ENCODE assay signal across 15 cellular contexts in the genomic region with DNA sequence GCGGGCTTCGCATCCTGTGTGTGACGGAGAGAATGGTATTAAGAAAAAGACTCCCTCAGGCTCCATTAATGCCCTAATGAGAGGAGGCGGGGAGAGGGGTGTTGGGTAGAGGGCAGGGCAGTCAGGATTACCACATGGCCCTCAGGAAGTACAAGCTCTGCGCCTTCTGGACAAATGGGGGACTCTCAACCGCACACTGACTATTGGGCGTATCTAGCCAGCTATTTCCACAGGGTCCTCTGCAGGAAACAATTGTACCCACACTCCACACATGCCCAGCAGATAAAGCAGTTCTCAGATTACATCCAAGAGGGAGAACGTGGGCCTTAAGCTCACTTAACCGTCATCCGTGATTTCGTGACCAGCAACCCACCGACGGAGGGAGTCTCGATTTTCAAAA. TPM values are rescaled to one million over a fixed set of nuclear protein-coding genes. Genes with fewer than 3 reads are reported as not detected.
DNase-seq lines count a peak whose midpoint lies in the region; ATAC-seq, FAIRE-seq and TF ChIP-seq lines count a peak whose summit lies in the region.
"Had no signal": no experiment of that assay in that cellular context is flagged by ENCODE, and none has a peak within 500 bp of the region (broad histone marks: within the 10 kb centered on the region; RNA-seq: fewer than 3 reads in every experiment).

No MANE protein-coding gene starts in this region.

- TF ChIP-seq POLR2A in IMR-90 (IDR thresholded peaks at IDR 0.05; ENCODE audit: low read depth, low read length) (no peak), gastrocnemius medialis (IDR thresholded peaks at IDR 0.05) (no peak)

- no CpG with 5 or more reads among the region's 14 CpGs for WGBS in IMR-90 (ENCODE audit: extremely low coverage in 2 of 2, insufficient read length in 1 of 2), 2 experiments

- peak overlapping the region; percentile 1; the same call in 1 of the 2 replicates for H3K4ac ChIP-seq in IMR-90 (ENCODE audit: low read depth, low read length)

- in situ Hi-C loops in IMR-90 (cut with MboI; ENCODE audit: low sequenced_read_pairs) = no loop called here
- in situ Hi-C loops in gastrocnemius medialis (cut with MboI; ENCODE audit: low sequenced_read_pairs in 4 of 4) = no loop called here

- H3K14ac ChIP-seq in IMR-90 (replicated peaks; ENCODE audit: low read depth, low read length) = peak overlapping the region; percentile 8

- peak overlapping the region; percentile 54 for H2AK5ac ChIP-seq in IMR-90 (ENCODE audit: low read depth, low read length)

- H3K79me1 ChIP-seq in IMR-90 (ENCODE audit: low read depth in 1 of 2, low read length in 2 of 2) = peaks cover 30 to 84% of the 10 kb centered on the region in 2 experiments

- H3K9me3 ChIP-seq in BLaER1 (no peaks in the 10 kb centered on the region), IMR-90 (ENCODE audit: control insufficient read depth, insufficient read depth, low read length) (no peaks in the 10 kb centered on the region), WERI-Rb-1 (ENCODE audit: severe bottlenecking) (no peaks in the 10 kb centered on the region), muscle layer of colon (ENCODE audit: low read length) (no peaks in the 10 kb centered on the region), gastrocnemius medialis (no peaks in the 10 kb centered on the region)

- TF ChIP-seq RAD21 in IMR-90 (IDR thresholded peaks at IDR 0.05; ENCODE audit: low read length) = no peak

- dilution Hi-C loops in IMR-90 (cut with HindIII; ENCODE audit: low sequenced_read_pairs, unreplicated experiment) = no loop called here

- H3K23ac ChIP-seq in IMR-90 (ENCODE audit: low read depth, low read length) = peak overlapping the region; percentile 28; the same call in 1 of the 2 replicates

- ATAC-seq in IMR-90 (ENCODE audit: low read depth) (peak; percentile 35), GM19463 (IDR thresholded peaks at IDR 0.05; ENCODE audit: unreplicated experiment) (no peak), gastrocnemius medialis (no peak)
- ATAC-seq: naive thymus-derived CD4-positive, alpha-beta T cell had no signal

- H4K8ac ChIP-seq in IMR-90 (ENCODE audit: low read depth in 2 of 2, low read length in 2 of 2) = peak overlapping the region in 1 of 2 experiments; percentile 48; a peak in 1 of 4 replicates

- H3K9ac ChIP-seq in BLaER1 (no peak overlapping the region), IMR-90 (ENCODE audit: low read depth, low read length) (no peak overlapping the region), muscle layer of colon (ENCODE audit: low read length) (peak overlapping the region; percentile 12)

- CTCF ChIA-PET in IMR-90 (lab: Yijun Ruan, JAX) = no interaction called here

- no peak overlapping the region for H2BK15ac ChIP-seq in IMR-90 (ENCODE audit: low read depth, low read length)

- TF ChIP-seq CTCF in IMR-90 (conservative IDR thresholded peaks at IDR 0.05; ENCODE audit: low read depth, low read length) (no peak), WERI-Rb-1 (IDR thresholded peaks at IDR 0.05; ENCODE audit: low read depth, low read length) (no peak), gastrocnemius medialis (IDR thresholded peaks at IDR 0.05 in 4 of 5, conservative IDR thresholded peaks at IDR 0.05 in 1 of 5) (no peak)

- H3K36me3 ChIP-seq in BLaER1 (peaks cover 85% of the 10 kb centered on the region), IMR-90 (ENCODE audit: control insufficient read depth, insufficient read depth, low read length) (peaks cover 10% of the 10 kb centered on the region; the same call in 1 of the 2 replicates), WERI-Rb-1 (peaks cover 13% of the 10 kb centered on the region), muscle layer of colon (ENCODE audit: insufficient read depth, low read length) (no peaks in the 10 kb centered on the region), gastrocnemius medialis (no peaks in the 10 kb centered on the region)

- no peak overlapping the region; the same call in 1 of the 2 replicates for H3K56ac ChIP-seq in IMR-90 (ENCODE audit: extremely low read depth, insufficient read depth, low read length)

- 0 out of 2 replicates have a peak overlapping the region, but pooled peaks have one; percentile 2 for H2BK120ac ChIP-seq in IMR-90 (ENCODE audit: low read depth, low read length)

- H4K5ac ChIP-seq in IMR-90 (ENCODE audit: low read depth, low read length) = no peak overlapping the region; the same call in 1 of the 2 replicates

- H4K91ac ChIP-seq in IMR-90 (ENCODE audit: insufficient read depth, low read depth, low read length) = no peak overlapping the region

- DNase-seq in IMR-90 = no peak
- peak; percentile 83 for DNase-seq in WERI-Rb-1
- DNase-seq in activated naive CD4-positive, alpha-beta T cell (lab: John Stamatoyannopoulos, UW) = no peak
- DNase-seq in urothelium cell line (ENCODE audit: low spot score) = no peak
- no peak for DNase-seq in gastrocnemius medialis
- DNase-seq: activated gamma-delta T cell; DMS153; foreskin melanocyte; naive thymus-derived CD4-positive, alpha-beta T cell; NCI-H345 had no signal

- FAIRE-seq in urothelium cell line (lab: Jason Lieb, UNC) = no peak
- FAIRE-seq: keratinocyte had no signal

- H2BK20ac ChIP-seq in IMR-90 (ENCODE audit: low read depth, low read length) = 0 out of 2 replicates have a peak overlapping the region, but pooled peaks have one; percentile 6

- H3K27ac ChIP-seq in BLaER1 (no peak overlapping the region), IMR-90 (ENCODE audit: insufficient read depth, low read length) (peak overlapping the region; percentile 24; the same call in 1 of the 2 replicates), WERI-Rb-1 (peak overlapping the region; percentile 88), muscle layer of colon (ENCODE audit: low read depth, low read length) (peak overlapping the region; percentile 77), gastrocnemius medialis (no peak overlapping the region)
- H3K27ac ChIP-seq: skin epidermis had no signal

- peaks cover 9% of the 10 kb centered on the region; the same call in 1 of the 2 replicates for H3K9me1 ChIP-seq in IMR-90 (ENCODE audit: insufficient read depth, low read length)

- H4K20me1 ChIP-seq in BLaER1 (peaks cover 100% of the 10 kb centered on the region), IMR-90 (ENCODE audit: insufficient read depth, low read length) (peaks cover 89% of the 10 kb centered on the region)

- peak overlapping the region; percentile 13 for H3K4me2 ChIP-seq in BLaER1
- peak overlapping the region; percentile 48 for H3K4me2 ChIP-seq in IMR-90 (ENCODE audit: low read depth, low read length)

- H3K18ac ChIP-seq in IMR-90 (ENCODE audit: low read depth, low read length) = no peak overlapping the region

- H2AFZ ChIP-seq in IMR-90 (replicated peaks; ENCODE audit: low read length, poor library complexity) = peak overlapping the region; percentile 45

- POLR2A ChIA-PET in IMR-90 (lab: Charles Lee; ENCODE audit: unreplicated experiment) = no interaction called here

- H2BK5ac ChIP-seq in IMR-90 (ENCODE audit: low read depth, low read length, poor library complexity, severe bottlenecking) = no peak overlapping the region

- H3K27me3 ChIP-seq in BLaER1 (no peaks in the 10 kb centered on the region), IMR-90 (ENCODE audit: control insufficient read depth, insufficient read depth, low read length) (no peaks in the 10 kb centered on the region), WERI-Rb-1 (ENCODE audit: insufficient read depth, low read depth, severe bottlenecking) (no peaks in the 10 kb centered on the region), muscle layer of colon (ENCODE audit: control insufficient read depth in 1 of 2, insufficient read depth in 2 of 2, low read length in 2 of 2) (no peaks in the 10 kb centered on the region), gastrocnemius medialis (no peaks in the 10 kb centered on the region)

- no peak overlapping the region for H3K4me3 ChIP-seq in BLaER1
- no peak overlapping the region for H3K4me3 ChIP-seq in IMR-90 (ENCODE audit: insufficient read depth, low read depth, low read length)
- peak overlapping the region; percentile 22 for H3K4me3 ChIP-seq in WERI-Rb-1 (ENCODE audit: low read depth, low read length)
- peak overlapping the region; percentile 5 to 28 for H3K4me3 ChIP-seq in muscle layer of colon (ENCODE audit: low read depth in 1 of 2, low read length in 2 of 2)
- H3K4me3 ChIP-seq in gastrocnemius medialis = no peak overlapping the region
- H3K4me3 ChIP-seq: skin epidermis had no signal

- no peak overlapping the region for H2AK9ac ChIP-seq in IMR-90 (replicated peaks; ENCODE audit: low read depth, low read length, poor library complexity)

- H3K4me1 ChIP-seq in BLaER1 (peaks cover 97% of the 10 kb centered on the region), IMR-90 (ENCODE audit: control insufficient read depth, insufficient read depth, low read length) (peaks cover 21% of the 10 kb centered on the region), muscle layer of colon (ENCODE audit: insufficient read depth, low read length) (peaks cover 63% of the 10 kb centered on the region), gastrocnemius medialis (peaks cover 12 to 31% of the 10 kb centered on the region in 2 donors)

- intact Hi-C loops in IMR-90 (cut with micrococcal nuclease) = no loop called here
- intact Hi-C loops in gastrocnemius medialis (cut with DNase I; ENCODE audit: low total_unique reads) = no loop called here

- no TSS peak for BruUV-seq in IMR-90 (replicated peaks; lab: Mats Ljungman, UMichigan)

TF ChIP-seq in IMR-90, 13 proteins besides CTCF, POLR2A, EP300 and RAD21:
- no peak for TF ChIP-seq CHD1 (IDR thresholded peaks at IDR 0.05; ENCODE audit: low read depth, low read length)

RNA-seq across cellular contexts. Expression of gene NXN, which starts 14.7 kb away (rescaled TPM):
- 52.5 and 52.8 TPM in 2 replicates for total RNA-seq in IMR-90 (2012; rRNA removed)
- 116 and 120 TPM in 2 replicates for polyA plus RNA-seq in IMR-90 (2012; rRNA removed)
- polyA plus RNA-seq in IMR-90 (2012; cell fraction: cytosol; rRNA removed) = 89.4 and 117 TPM in 2 replicates
- 67.9 and 90.2 TPM in 2 replicates for polyA plus RNA-seq in IMR-90 (2012; cell fraction: nucleus; rRNA removed; ENCODE audit: low replicate concordance)
- total RNA-seq in gastrocnemius medialis = 10 to 100 TPM; 55.6 to 86.4 (median 62.7) TPM

RNA-seq across cellular contexts. Expression of gene TIMM22, which starts 32.0 kb away (rescaled TPM):
- 12.7 and 14.4 TPM in 2 replicates for total RNA-seq in IMR-90 (2012; rRNA removed)
- polyA plus RNA-seq in IMR-90 (2012; rRNA removed) = 12.7 and 12.9 TPM in 2 replicates
- polyA plus RNA-seq in IMR-90 (2012; cell fraction: cytosol; rRNA removed) = 9.9 and 11.0 TPM in 2 replicates
- 4.6 and 5.7 TPM in 2 replicates for polyA plus RNA-seq in IMR-90 (2012; cell fraction: nucleus; rRNA removed; ENCODE audit: low replicate concordance)
- 10 to 100 TPM; 14.4 to 16.1 (median 15.3) TPM for total RNA-seq in gastrocnemius medialis

Comparison
In these comparisons a context has a peak if more than half of its experiments do, and no peak if none do; other contexts are left out.
1. H3K27ac ChIP-seq: peak in IMR-90 (single experiment), WERI-Rb-1 (single experiment) and muscle layer of colon (single experiment); none in BLaER1 (single experiment) and gastrocnemius medialis (0 of 4).
2. H3K4me3 ChIP-seq: peak in WERI-Rb-1 (single experiment) and muscle layer of colon (2 of 2); none in BLaER1 (single experiment), IMR-90 (single experiment) and gastrocnemius medialis (0 of 4).